ENCODE assay signal across 8 cellular contexts in the genomic region with DNA sequence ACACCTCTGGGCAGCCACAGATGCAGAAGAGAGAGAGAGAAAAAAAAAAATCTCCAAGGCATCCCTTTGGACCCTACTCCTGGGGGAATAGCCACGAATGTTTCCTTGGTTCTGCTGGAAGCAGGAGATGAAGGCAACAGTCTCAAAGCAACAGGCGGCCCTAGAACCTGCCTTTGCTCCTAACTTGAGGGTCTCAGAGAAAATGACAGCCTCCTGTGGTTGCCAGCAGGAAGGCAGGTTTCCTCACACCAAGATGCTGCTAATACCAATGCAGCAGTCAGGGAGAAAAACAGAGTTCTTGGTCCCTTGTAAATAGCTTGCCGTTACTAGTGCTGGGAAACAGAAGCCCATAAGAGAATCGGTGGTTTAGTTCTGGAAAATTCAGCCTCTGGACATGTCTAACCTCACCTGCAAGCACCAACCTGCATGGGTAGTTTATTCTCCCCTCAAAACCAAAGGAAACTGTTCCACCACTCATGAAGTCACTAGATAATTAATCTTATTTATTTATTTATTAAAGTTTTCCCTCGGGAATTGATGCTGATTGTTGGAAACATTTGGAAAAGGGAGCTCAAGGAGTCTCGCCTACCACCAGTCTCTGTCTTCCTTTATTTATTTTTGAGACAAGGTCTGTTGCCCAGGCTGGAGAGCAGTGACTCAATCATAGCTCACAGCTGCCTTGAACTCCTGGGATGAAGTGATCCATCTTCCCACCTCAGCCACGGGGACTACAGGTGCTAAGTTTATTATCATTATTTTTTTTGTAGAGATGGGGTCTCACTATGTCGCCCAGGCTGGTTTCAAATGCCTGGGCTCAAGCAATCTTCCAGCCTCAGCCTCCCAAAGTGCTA. TPM values are rescaled to one million over a fixed set of nuclear protein-coding genes. Genes with fewer than 3 reads are reported as not detected.
DNase-seq lines count a peak whose midpoint lies in the region; ATAC-seq, FAIRE-seq and TF ChIP-seq lines count a peak whose summit lies in the region.

No MANE protein-coding gene starts in this region.

- CTCF ChIA-PET in A549 (lab: Yijun Ruan, JAX) = interaction anchor here (1.1 to 1.9 kb wide), 3 partner anchors 65 to 225 kb away, joined by 3 to 7 read pairs (median 4); no protein-coding TSS in a partner anchor

- TF ChIP-seq EP300 in A549 (IDR thresholded peaks at IDR 0.05) = no peak

- H3K4me1 ChIP-seq in A549 (no peaks in the 10 kb centered on the region), GM23248 (ENCODE audit: insufficient read depth) (0 out of 2 replicates have a peak, but pooled peaks cover 6% of the 10 kb centered on the region), breast epithelium (peaks cover 0 to 8% of the 10 kb centered on the region in 2 donors), muscle layer of duodenum (ENCODE audit: control insufficient read depth in 1 of 2, insufficient read depth in 2 of 2, low read length in 2 of 2) (peaks cover 3 to 9% of the 10 kb centered on the region in 2 donors), aorta (ENCODE audit: control insufficient read depth in 1 of 2, insufficient read depth in 2 of 2, low read length in 2 of 2) (no peaks in the 10 kb centered on the region)

- H2AFZ ChIP-seq in GM23248 = no peak overlapping the region

- no peak for TF ChIP-seq POLR2A in A549 (IDR thresholded peaks at IDR 0.05; ENCODE audit: low read length)
- no peak for TF ChIP-seq POLR2A in breast epithelium (IDR thresholded peaks at IDR 0.05)

- no peak overlapping the region for H3K9ac ChIP-seq in GM23248

- H3K4me3 ChIP-seq in A549 = peak overlapping the region; percentile 38; the same call in 2 of the 3 replicates
- H3K4me3 ChIP-seq in GM23248 = peak overlapping the region; percentile 63
- H3K4me3 ChIP-seq in breast epithelium = peak overlapping the region; percentile 55 to 86 (median 59)
- H3K4me3 ChIP-seq in muscle layer of duodenum (ENCODE audit: low read depth in 1 of 2, low read length in 2 of 2) = peak overlapping the region; percentile 62 to 77
- H3K4me3 ChIP-seq in aorta (ENCODE audit: low read length in 2 of 2) = peak overlapping the region in 1 of 2 donors; percentile 30

- POLR2A ChIA-PET in A549 (lab: Yijun Ruan, JAX) = no interaction called here

- H3K9me2 ChIP-seq in GM23248 (ENCODE audit: insufficient read depth) = no peaks in the 10 kb centered on the region

- H3K36me3 ChIP-seq in GM23248 (ENCODE audit: low read depth) (no peaks in the 10 kb centered on the region), breast epithelium (no peaks in the 10 kb centered on the region), muscle layer of duodenum (ENCODE audit: control insufficient read depth in 1 of 2, insufficient read depth in 2 of 2, low read length in 2 of 2) (no peaks in the 10 kb centered on the region), aorta (ENCODE audit: control insufficient read depth in 1 of 2, insufficient read depth in 2 of 2, low read length in 1 of 2) (no peaks in the 10 kb centered on the region)

- H3K4me2 ChIP-seq in A549 (peak overlapping the region; percentile 89), GM23248 (ENCODE audit: unreplicated experiment) (peak overlapping the region; percentile 60)

- no peak for DNase-seq in A549 (ENCODE audit: low read depth in 1 of 2, low spot score in 1 of 2)
- DNase-seq in GM23248 = no peak
- no peak for DNase-seq in breast epithelium (ENCODE audit: low spot score in 2 of 2)
- DNase-seq in SHP77 (lab: John Stamatoyannopoulos, UW) = no peak
- DNase-seq in aorta = no peak

- intact Hi-C loops in breast epithelium (cut with DNase I; ENCODE audit: low total_unique reads) (no loop called here), aorta (cut with DNase I) (no loop called here)

- peaks cover 60% of the 10 kb centered on the region for H3K27me3 ChIP-seq in GM23248 (replicated peaks; ENCODE audit: insufficient read depth)
- no peaks in the 10 kb centered on the region for H3K27me3 ChIP-seq in breast epithelium
- H3K27me3 ChIP-seq in muscle layer of duodenum (ENCODE audit: low read depth, low read length) = peaks cover 4% of the 10 kb centered on the region
- no peaks in the 10 kb centered on the region for H3K27me3 ChIP-seq in aorta (ENCODE audit: control insufficient read depth in 1 of 2, insufficient read depth in 2 of 2, low read length in 1 of 2)

- TF ChIP-seq CTCF in A549 (IDR thresholded peaks at IDR 0.05) (no peak), breast epithelium (IDR thresholded peaks at IDR 0.05) (no peak)

- ATAC-seq in A549 (peak; percentile 52 to 58; a peak in 5 of 6 replicates), GM21447 (IDR thresholded peaks at IDR 0.05; ENCODE audit: unreplicated experiment) (no peak), HG03045 (IDR thresholded peaks at IDR 0.05; ENCODE audit: unreplicated experiment) (no peak), aorta (ENCODE audit: low FRiP score) (no peak)

- no peaks in the 10 kb centered on the region for H3F3A ChIP-seq in GM23248 (ENCODE audit: insufficient read depth)

- H3K9me3 ChIP-seq in A549 (no peaks in the 10 kb centered on the region), GM23248 (ENCODE audit: low read depth) (no peaks in the 10 kb centered on the region), breast epithelium (no peaks in the 10 kb centered on the region), muscle layer of duodenum (ENCODE audit: control insufficient read depth in 1 of 2, low read length in 2 of 2) (no peaks in the 10 kb centered on the region), aorta (ENCODE audit: control insufficient read depth, low read length) (no peaks in the 10 kb centered on the region)

- no peaks in the 10 kb centered on the region for H3K79me2 ChIP-seq in GM23248 (ENCODE audit: insufficient read depth)

- in situ Hi-C loops in GM23248 (cut with MboI) = no loop called here

- no peaks in the 10 kb centered on the region for H4K20me1 ChIP-seq in GM23248 (ENCODE audit: insufficient read depth)

- WGBS in A549 (ENCODE audit: missing lambda C conversion rate) = 5% methylated on average over 8 of the region's 8 CpGs
- WGBS in GM23248 (ENCODE audit: low coverage in 1 of 2, low lambda C conversion rate in 2 of 2, missing lambda C conversion rate in 2 of 2), 2 experiments = 23 to 25% methylated on average over 8 of the region's 8 CpGs
- WGBS in aorta, 2 donors = 35 to 38% methylated on average over 8 of the region's 8 CpGs

- TF ChIP-seq RAD21 in A549 (conservative IDR thresholded peaks at IDR 0.05 in 1 of 2, IDR thresholded peaks at IDR 0.05 in 1 of 2) = no peak

- H3K27ac ChIP-seq in A549 (no peak overlapping the region), GM23248 (no peak overlapping the region), breast epithelium (peak overlapping the region in 1 of 2 donors; percentile 48), muscle layer of duodenum (ENCODE audit: low read length) (no peak overlapping the region), aorta (ENCODE audit: low read depth in 1 of 2, low read length in 2 of 2) (peak overlapping the region in 1 of 2 donors; percentile 61)

- no peak for FAIRE-seq in A549 (lab: Jason Lieb, UNC)

TF ChIP-seq in A549, 52 proteins besides CTCF, POLR2A, EP300 and RAD21 (continues in another document):
- TF ChIP-seq, protein P1, sequence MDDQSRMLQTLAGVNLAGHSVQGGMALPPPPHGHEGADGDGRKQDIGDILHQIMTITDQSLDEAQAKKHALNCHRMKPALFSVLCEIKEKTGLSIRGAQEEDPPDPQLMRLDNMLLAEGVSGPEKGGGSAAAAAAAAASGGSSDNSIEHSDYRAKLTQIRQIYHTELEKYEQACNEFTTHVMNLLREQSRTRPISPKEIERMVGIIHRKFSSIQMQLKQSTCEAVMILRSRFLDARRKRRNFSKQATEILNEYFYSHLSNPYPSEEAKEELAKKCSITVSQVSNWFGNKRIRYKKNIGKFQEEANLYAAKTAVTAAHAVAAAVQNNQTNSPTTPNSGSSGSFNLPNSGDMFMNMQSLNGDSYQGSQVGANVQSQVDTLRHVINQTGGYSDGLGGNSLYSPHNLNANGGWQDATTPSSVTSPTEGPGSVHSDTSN (IDR thresholded peaks at IDR 0.05) = no peak
- TF ChIP-seq CBX2 (IDR thresholded peaks at IDR 0.05; ENCODE audit: borderline replicate concordance, low read depth) = no peak
- TF ChIP-seq, protein P2, sequence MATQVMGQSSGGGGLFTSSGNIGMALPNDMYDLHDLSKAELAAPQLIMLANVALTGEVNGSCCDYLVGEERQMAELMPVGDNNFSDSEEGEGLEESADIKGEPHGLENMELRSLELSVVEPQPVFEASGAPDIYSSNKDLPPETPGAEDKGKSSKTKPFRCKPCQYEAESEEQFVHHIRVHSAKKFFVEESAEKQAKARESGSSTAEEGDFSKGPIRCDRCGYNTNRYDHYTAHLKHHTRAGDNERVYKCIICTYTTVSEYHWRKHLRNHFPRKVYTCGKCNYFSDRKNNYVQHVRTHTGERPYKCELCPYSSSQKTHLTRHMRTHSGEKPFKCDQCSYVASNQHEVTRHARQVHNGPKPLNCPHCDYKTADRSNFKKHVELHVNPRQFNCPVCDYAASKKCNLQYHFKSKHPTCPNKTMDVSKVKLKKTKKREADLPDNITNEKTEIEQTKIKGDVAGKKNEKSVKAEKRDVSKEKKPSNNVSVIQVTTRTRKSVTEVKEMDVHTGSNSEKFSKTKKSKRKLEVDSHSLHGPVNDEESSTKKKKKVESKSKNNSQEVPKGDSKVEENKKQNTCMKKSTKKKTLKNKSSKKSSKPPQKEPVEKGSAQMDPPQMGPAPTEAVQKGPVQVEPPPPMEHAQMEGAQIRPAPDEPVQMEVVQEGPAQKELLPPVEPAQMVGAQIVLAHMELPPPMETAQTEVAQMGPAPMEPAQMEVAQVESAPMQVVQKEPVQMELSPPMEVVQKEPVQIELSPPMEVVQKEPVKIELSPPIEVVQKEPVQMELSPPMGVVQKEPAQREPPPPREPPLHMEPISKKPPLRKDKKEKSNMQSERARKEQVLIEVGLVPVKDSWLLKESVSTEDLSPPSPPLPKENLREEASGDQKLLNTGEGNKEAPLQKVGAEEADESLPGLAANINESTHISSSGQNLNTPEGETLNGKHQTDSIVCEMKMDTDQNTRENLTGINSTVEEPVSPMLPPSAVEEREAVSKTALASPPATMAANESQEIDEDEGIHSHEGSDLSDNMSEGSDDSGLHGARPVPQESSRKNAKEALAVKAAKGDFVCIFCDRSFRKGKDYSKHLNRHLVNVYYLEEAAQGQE (IDR thresholded peaks at IDR 0.05) = no peak
- TF ChIP-seq KDM5A (IDR thresholded peaks at IDR 0.05) = no peak
- no peak for TF ChIP-seq RNF2 (IDR thresholded peaks at IDR 0.05; ENCODE audit: borderline replicate concordance, low read depth)
- TF ChIP-seq FOSB (CRISPR knock-in tag; IDR thresholded peaks at IDR 0.05) = no peak
- no peak for TF ChIP-seq JUN (IDR thresholded peaks at IDR 0.05)

RNA-seq across cellular contexts. Expression of a gene that starts 0.9 kb away (rescaled TPM):
- polyA plus RNA-seq in A549 (2011; rRNA removed) = 5.4 and 5.9 TPM in 2 replicates
- polyA plus RNA-seq in A549 (2012; cell fraction: cytosol; rRNA removed) = 0.65 and 0.83 TPM in 2 replicates
- 1.00 and 1.4 TPM in 2 replicates for polyA plus RNA-seq in A549 (2012; cell fraction: nucleus; rRNA removed)
- polyA plus RNA-seq in A549 (2017; fragmentation: RNase III; extraction: RNeasy Plus Mini Kit Qiagen cat#74134 plus additional on column Dnase treatment) = 0.47 to 0.92 TPM (median 0.57 TPM) in 3 replicates
- polyA minus RNA-seq in A549 (2011; rRNA and poly(A)+ RNA removed) = 8.2 and 10.6 TPM in 2 replicates
- not detected in 2 replicates for total RNA-seq in GM23248 (2014; rRNA removed; shearing (Covaris generic))
- 0.06 TPM in 1 of 2 replicates, not detected in the other for polyA plus RNA-seq in GM23248 (2016; fragmentation: Nextera tagmentation; extraction: Ambion mirVana)
- 10 to 100 TPM; 31.1 to 49.5 (median 35.0) TPM for total RNA-seq in breast epithelium
- total RNA-seq in aorta = 10 to 100 TPM; 23.5 to 73.6 TPM
- polyA plus RNA-seq in aorta = 10 to 100 TPM in 1 of 2 donors, 1 to 10 TPM in 1; 5.6 to 24.4 TPM

Comparison
In these comparisons a context has a peak if more than half of its experiments do, and no peak if none do; other contexts are left out.
1. ATAC-seq: peak in A549 (2 of 2); none in GM21447 (single experiment), HG03045 (single experiment) and aorta (single experiment).
2. RNA of a gene that starts 0.9 kb away (total RNA-seq): 23.5 to 73.6 TPM in aorta and 31.1 to 49.5 TPM in breast epithelium; not detected in GM23248; every median in the first group is over 10 times any median in the second.